In genomic region chr12:103368167-103368566, GRCh38 we compare ENCODE assay signal across 11 cellular contexts.
"Had no signal": no experiment of that assay in that cellular context is flagged by ENCODE, and none has a peak within 500 bp of the region (broad histone marks: within the 10 kb centered on the region; RNA-seq: fewer than 3 reads in every experiment).

No MANE protein-coding gene starts in this region.

- H3K4me3 ChIP-seq: GM23248, GM23338, HAP-1 had no signal

- FAIRE-seq: H1, H54 had no signal

- H2AFZ ChIP-seq: GM23248, GM23338 had no signal

- H3K4me1 Mint-ChIP-seq: GM23338, H9 had no signal

- DNase-seq: GM23248, GOT3, H7, H9, HCEC 1CT, HFFc6 had no signal

- H3K9me3 Mint-ChIP-seq: GM23338 had no signal

- ATAC-seq: GM23338, HCT116 had no signal

- H3K27ac ChIP-seq: GM23248 had no signal

- H3K4me2 ChIP-seq: GM23338 had no signal

- H3K4me1 ChIP-seq: HAP-1 had no signal

- H3K36me3 ChIP-seq: HAP-1 had no signal

- H3K9ac ChIP-seq: GM23248 had no signal

- H3K4me3 Mint-ChIP-seq: GM23338, H9, HFFc6 had no signal

- H3K9me3 ChIP-seq: HAP-1 had no signal

- H3K27ac Mint-ChIP-seq: GM23338, H9, HFFc6 had no signal
